In genomic region chr7:105532709-105533460, GRCh38 we compare ENCODE assay signal across 8 cellular contexts.
DNase-seq lines count a peak whose midpoint lies in the region; ATAC-seq and TF ChIP-seq lines count a peak whose summit lies in the region.

No MANE protein-coding gene starts in this region.

- ATAC-seq in HG03139 (IDR thresholded peaks at IDR 0.05; ENCODE audit: unreplicated experiment) (no peak), GM21825 (IDR thresholded peaks at IDR 0.05; ENCODE audit: unreplicated experiment) (no peak), GM19023 (IDR thresholded peaks at IDR 0.05; ENCODE audit: unreplicated experiment) (no peak)

- no peak overlapping the region for H3K27ac ChIP-seq in SK-N-MC

- DNase-seq in GM12865 (ENCODE audit: low read depth) (no peak), SK-N-MC (ENCODE audit: low read depth, low spot score) (no peak), fibroblast of pulmonary artery (ENCODE audit: low read depth) (no peak), retinal pigment epithelial cell (ENCODE audit: low read depth) (no peak), cerebellar cortex (ENCODE audit: low spot score) (no peak)

- no peak for TF ChIP-seq CTCF in GM12865 (IDR thresholded peaks at IDR 0.05; ENCODE audit: insufficient read depth, low read depth, low read length, missing control alignments)
- no peak for TF ChIP-seq CTCF in fibroblast of pulmonary artery (IDR thresholded peaks at IDR 0.05; ENCODE audit: low read length, missing control alignments)
- TF ChIP-seq CTCF in retinal pigment epithelial cell (conservative IDR thresholded peaks at IDR 0.05; ENCODE audit: low read depth, low read length), result no peak

- H3K9ac ChIP-seq in SK-N-MC (ENCODE audit: insufficient read length), result peak overlapping the region; percentile 99

- H3K9me3 ChIP-seq in SK-N-MC (ENCODE audit: low read depth, low read length), result no peaks in the 10 kb centered on the region

- peak overlapping the region; percentile 89 for H3K4me3 ChIP-seq in GM12865 (ENCODE audit: low read depth, low read length)
- H3K4me3 ChIP-seq in SK-N-MC, result peak overlapping the region; percentile 98
- peak overlapping the region; percentile 99 for H3K4me3 ChIP-seq in fibroblast of pulmonary artery (replicated peaks; ENCODE audit: low read depth, low read length)
- H3K4me3 ChIP-seq in retinal pigment epithelial cell (ENCODE audit: low read length), result peak overlapping the region; percentile 95

- H3K36me3 ChIP-seq in SK-N-MC (ENCODE audit: insufficient read depth, low read length), result peaks cover 12% of the 10 kb centered on the region; the same call in 1 of the 2 replicates
